ENCODE assay signal across 8 cellular contexts in the genomic region with DNA sequence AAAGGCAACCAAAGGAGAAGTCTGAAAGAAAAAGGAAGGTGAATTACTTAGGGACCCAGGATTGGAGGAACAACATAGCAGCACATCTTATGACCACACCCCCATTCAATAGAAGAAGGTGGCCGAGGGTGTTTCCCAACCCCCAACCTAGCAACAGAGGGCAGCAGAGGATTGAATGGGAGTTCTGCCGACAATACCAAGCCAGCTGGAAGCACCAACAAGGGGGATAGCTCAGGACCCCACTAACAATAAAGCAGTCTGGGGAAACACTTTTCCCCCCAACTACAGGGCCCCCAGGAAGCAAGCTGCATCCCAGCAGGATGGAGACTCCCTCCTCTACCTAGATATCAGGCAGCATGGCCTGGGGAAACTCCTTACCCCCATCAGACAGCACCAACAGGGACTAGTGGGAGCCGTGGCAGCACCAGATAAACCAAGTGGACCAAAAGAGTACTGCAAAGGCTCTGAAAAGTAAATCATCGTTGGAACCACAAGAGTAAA.
DNase-seq lines count a peak whose midpoint lies in the region; ATAC-seq and TF ChIP-seq lines count a peak whose summit lies in the region.

No MANE protein-coding gene starts in this region.

- no peak for ATAC-seq in effector memory CD8-positive, alpha-beta T cell (replicated peaks)
- ATAC-seq in GM21381 (IDR thresholded peaks at IDR 0.05; ENCODE audit: unreplicated experiment) = no peak

- H3K27ac Mint-ChIP-seq in endodermal cell (no peak overlapping the region), mesothelial cell of epicardium (peak overlapping the region; percentile 81)
- no peak overlapping the region for H3K27ac Mint-ChIP-seq in effector memory CD8-positive, alpha-beta T cell

- TF ChIP-seq CTCF in GM06990 (IDR thresholded peaks at IDR 0.05; ENCODE audit: insufficient read depth, low read length, poor library complexity, severe bottlenecking) (peak; percentile 35), endodermal cell (conservative IDR thresholded peaks at IDR 0.05) (peak; percentile 75), mesothelial cell of epicardium (IDR thresholded peaks at IDR 0.05; ENCODE audit: unreplicated experiment) (peak; percentile 27)

- no peaks in the 10 kb centered on the region for H3K36me3 Mint-ChIP-seq in endodermal cell (ENCODE audit: low read depth)
- H3K36me3 Mint-ChIP-seq in mesothelial cell of epicardium = no peaks in the 10 kb centered on the region
- no peaks in the 10 kb centered on the region for H3K36me3 Mint-ChIP-seq in effector memory CD8-positive, alpha-beta T cell (ENCODE audit: insufficient read depth)

- H3K27me3 Mint-ChIP-seq in endodermal cell (ENCODE audit: insufficient read depth) (peaks cover 3% of the 10 kb centered on the region), mesothelial cell of epicardium (ENCODE audit: low read depth) (no peaks in the 10 kb centered on the region)
- no peaks in the 10 kb centered on the region for H3K27me3 Mint-ChIP-seq in effector memory CD8-positive, alpha-beta T cell

- H3K36me3 ChIP-seq in GM06990 (ENCODE audit: control insufficient read depth, insufficient read depth, low read length) = no peaks in the 10 kb centered on the region
- no peaks in the 10 kb centered on the region for H3K36me3 ChIP-seq in endodermal cell (ENCODE audit: control insufficient read depth, insufficient read depth, low read length)

- no peaks in the 10 kb centered on the region for H3K9me3 ChIP-seq in endodermal cell (ENCODE audit: control insufficient read depth, low read length)

- DNase-seq in GM06990 (ENCODE audit: extremely low read depth, insufficient read length) = peak; percentile 21
- DNase-seq in NCI-H82 treated with DMSO at 0.1 percent for 48 hours (lab: John Stamatoyannopoulos, UW; ENCODE audit: unreplicated experiment) = peak; percentile 3
- peak; percentile 88 for DNase-seq in endodermal cell
- no peak for DNase-seq in mesothelial cell of epicardium (ENCODE audit: low spot score in 2 of 2, unreplicated experiment in 2 of 2)
- no peak for DNase-seq in NCI-H1694 (lab: John Stamatoyannopoulos, UW)
- DNase-seq in effector memory CD8-positive, alpha-beta T cell = no peak
- no peak for DNase-seq in NCI-H2107 (lab: John Stamatoyannopoulos, UW)

- H3K4me1 ChIP-seq in endodermal cell (ENCODE audit: control insufficient read depth, insufficient read depth, low read length) = no peaks in the 10 kb centered on the region

- H3K27ac ChIP-seq in endodermal cell (ENCODE audit: low read depth, low read length) = peak overlapping the region; percentile 45

- H3K27me3 ChIP-seq in GM06990 (replicated peaks; ENCODE audit: control insufficient read depth, insufficient read depth, low read length) (no peaks in the 10 kb centered on the region), endodermal cell (ENCODE audit: control insufficient read depth, insufficient read depth, low read length, poor library complexity, severe bottlenecking) (no peaks in the 10 kb centered on the region)

- H3K4me1 Mint-ChIP-seq in endodermal cell (peaks cover 3% of the 10 kb centered on the region), mesothelial cell of epicardium (peaks cover 21% of the 10 kb centered on the region)
- H3K4me1 Mint-ChIP-seq in effector memory CD8-positive, alpha-beta T cell (ENCODE audit: low read depth in 2 of 2) = no peaks in the 10 kb centered on the region

- H3K9me3 Mint-ChIP-seq in endodermal cell = no peaks in the 10 kb centered on the region
- H3K9me3 Mint-ChIP-seq in mesothelial cell of epicardium = no peaks in the 10 kb centered on the region
- H3K9me3 Mint-ChIP-seq in effector memory CD8-positive, alpha-beta T cell = no peaks in the 10 kb centered on the region

- H3K4me3 ChIP-seq in GM06990 (replicated peaks; ENCODE audit: low read depth, low read length) (no peak overlapping the region), endodermal cell (ENCODE audit: low read length) (no peak overlapping the region)

- WGBS in endodermal cell (ENCODE audit: insufficient coverage in 1 of 2, insufficient read length in 1 of 2), 2 experiments = 21 to 50% methylated on average over 2 to 4 of the region's 4 CpGs

- no peak overlapping the region for H3K9ac ChIP-seq in endodermal cell (ENCODE audit: extremely low read depth, low read length, poor library complexity, severe bottlenecking)

- H3K4me3 Mint-ChIP-seq in endodermal cell (no peak overlapping the region), mesothelial cell of epicardium (no peak overlapping the region)
- H3K4me3 Mint-ChIP-seq in effector memory CD8-positive, alpha-beta T cell = no peak overlapping the region

Comparison
In these comparisons a context has a peak if more than half of its experiments do, and no peak if none do; other contexts are left out.
1. DNase-seq: peak in GM06990 (single experiment), NCI-H82 treated with DMSO at 0.1 percent for 48 hours (single experiment) and endodermal cell (single experiment); none in mesothelial cell of epicardium (0 of 2), NCI-H1694 (single experiment), effector memory CD8-positive, alpha-beta T cell (0 of 3) and NCI-H2107 (single experiment).
2. Peak in every context shown above with its lines, with median percentiles within 50 percentile points of each other: CTCF ChIP-seq.